9 cellular contexts compared by ENCODE assay signal in genomic region chr18:32919799-32920198, GRCh38.
A peak's percentile ranks its signal among the peaks of the same experiment; 100 is the strongest.
DNase-seq lines count a peak whose midpoint lies in the region; ATAC-seq and TF ChIP-seq lines count a peak whose summit lies in the region.
"Had no signal": no experiment of that assay in that cellular context is flagged by ENCODE, and none has a peak within 500 bp of the region (broad histone marks: within the 10 kb centered on the region; RNA-seq: fewer than 3 reads in every experiment).

No MANE protein-coding gene starts in this region.

- DNase-seq in D341Med (ENCODE audit: low spot score) (peak; percentile 83), NCI-H2171 treated with DMSO at 0.1 percent for 48 hours (lab: John Stamatoyannopoulos, UW) (peak; percentile 81), astrocyte of the spinal cord (ENCODE audit: low read depth, low spot score) (peak; percentile 33), neuronal stem cell (ENCODE audit: low spot score) (peak; percentile 29), adrenal gland (no peak)
- no peak for DNase-seq in stimulated activated CD4-positive, alpha-beta T cell treated with anti-CD3 and anti-CD28 coated beads, Interleukin-4, amount 100 ng/mL, for 1 hour

- in situ Hi-C loops in astrocyte of the spinal cord (cut with HindIII; ENCODE audit: low sequenced_read_pairs), result no loop called here

- H3K4me2 ChIP-seq in neuronal stem cell (ENCODE audit: insufficient read depth, low read length, poor library complexity, severe bottlenecking), result no peak overlapping the region

- H3K4me3 ChIP-seq in astrocyte of the spinal cord (ENCODE audit: low read depth, low read length), result no peak overlapping the region
- no peak overlapping the region for H3K4me3 ChIP-seq in neuronal stem cell (ENCODE audit: low read length in 2 of 2)
- H3K4me3 ChIP-seq in adrenal gland, result no peak overlapping the region
- H3K4me3 ChIP-seq: SJSA1 had no signal

- H3K36me3 ChIP-seq in neuronal stem cell (replicated peaks in 1 of 2; ENCODE audit: control insufficient read depth in 2 of 2, insufficient read depth in 2 of 2, low read length in 2 of 2) (no peaks in the 10 kb centered on the region), adrenal gland (replicated peaks in 1 of 2) (no peaks in the 10 kb centered on the region)
- H3K36me3 ChIP-seq: SJSA1 had no signal

- H3K9me3 ChIP-seq in neuronal stem cell (replicated peaks in 1 of 2; ENCODE audit: control insufficient read depth in 2 of 2, insufficient read depth in 1 of 2, low read depth in 1 of 2, low read length in 2 of 2) (peaks cover 0 to 2% of the 10 kb centered on the region in 2 donors), adrenal gland (replicated peaks in 1 of 3) (no peaks in the 10 kb centered on the region)
- H3K9me3 ChIP-seq: SJSA1 had no signal

- no peak overlapping the region for H3K4ac ChIP-seq in neuronal stem cell (ENCODE audit: low read length)

- no peak overlapping the region for H2AK5ac ChIP-seq in neuronal stem cell (ENCODE audit: low read depth, low read length)

- no peak overlapping the region for H3K23ac ChIP-seq in neuronal stem cell (ENCODE audit: low read depth, low read length, poor library complexity)

- H3K9ac ChIP-seq in neuronal stem cell (ENCODE audit: low read depth, low read length, poor library complexity), result no peak overlapping the region

- intact Hi-C loops in adrenal gland (cut with DNase I), result no loop called here

- no peak overlapping the region for H2AFZ ChIP-seq in neuronal stem cell (ENCODE audit: low read length)

- no peak overlapping the region for H2BK5ac ChIP-seq in neuronal stem cell (ENCODE audit: low read length)

- no peak overlapping the region for H4K91ac ChIP-seq in neuronal stem cell (ENCODE audit: low read depth, low read length, poor library complexity)

- no peak overlapping the region for H3K18ac ChIP-seq in neuronal stem cell (ENCODE audit: low read length)

- peak; percentile 93 for ATAC-seq in GM19372 (IDR thresholded peaks at IDR 0.05; ENCODE audit: low read depth, unreplicated experiment)
- peak; percentile 98 for ATAC-seq in HG03139 (IDR thresholded peaks at IDR 0.05; ENCODE audit: unreplicated experiment)

- H3K4me1 ChIP-seq in neuronal stem cell (ENCODE audit: control insufficient read depth in 2 of 2, insufficient read depth in 1 of 2, low read depth in 1 of 2, low read length in 2 of 2) (peaks cover 0 to 3% of the 10 kb centered on the region in 2 donors), adrenal gland (replicated peaks in 1 of 2) (no peaks in the 10 kb centered on the region)

- H2BK12ac ChIP-seq in neuronal stem cell (ENCODE audit: low read length), result no peak overlapping the region

- no peak overlapping the region for H3K27ac ChIP-seq in neuronal stem cell (replicated peaks; ENCODE audit: low read length)
- no peak overlapping the region for H3K27ac ChIP-seq in adrenal gland
- H3K27ac ChIP-seq: SJSA1 had no signal

- TF ChIP-seq POLR2A in adrenal gland (IDR thresholded peaks at IDR 0.05), result no peak

- no CpG with 5 or more reads among the region's 2 CpGs for WGBS in neuronal stem cell (ENCODE audit: extremely low coverage in 2 of 2, insufficient read length in 2 of 2, insufficient replicate concordance in 1 of 2), 2 donors
- 29 to 54% (median 40%) methylated on average over 2 of the region's 2 CpGs for WGBS in adrenal gland, 4 donors

- H3K27me3 ChIP-seq in neuronal stem cell (ENCODE audit: control insufficient read depth in 3 of 3, insufficient read depth in 3 of 3, low read depth in 1 of 3, low read length in 3 of 3) (no peaks in the 10 kb centered on the region), adrenal gland (no peaks in the 10 kb centered on the region)
- H3K27me3 ChIP-seq: SJSA1 had no signal

- TF ChIP-seq CTCF in astrocyte of the spinal cord (IDR thresholded peaks at IDR 0.05; ENCODE audit: low read depth, low read length), result peak; percentile 48
- peak in 2 of 6 experiments; percentile 8 to 15 for TF ChIP-seq CTCF in adrenal gland (IDR thresholded peaks at IDR 0.05)

- H4K8ac ChIP-seq in neuronal stem cell (ENCODE audit: low read depth, low read length), result no peak overlapping the region

- no peak overlapping the region for H3K14ac ChIP-seq in neuronal stem cell (ENCODE audit: low read length)

- no peak overlapping the region for H2BK120ac ChIP-seq in neuronal stem cell (ENCODE audit: low read depth, low read length)

- H3K79me1 ChIP-seq in neuronal stem cell (ENCODE audit: low read depth, low read length), result no peaks in the 10 kb centered on the region

- H2BK15ac ChIP-seq in neuronal stem cell (ENCODE audit: low read length), result no peak overlapping the region

Comparison
In these comparisons a context has a peak if more than half of its experiments do, and no peak if none do; other contexts are left out.
1. DNase-seq: peak in D341Med (single experiment), NCI-H2171 treated with DMSO at 0.1 percent for 48 hours (single experiment), astrocyte of the spinal cord (single experiment) and neuronal stem cell (single experiment); none in stimulated activated CD4-positive, alpha-beta T cell treated with anti-CD3 and anti-CD28 coated beads, Interleukin-4, amount 100 ng/mL, for 1 hour (single experiment) and adrenal gland (0 of 7).